In genomic region chrX:85994787-85995186, GRCh38 we compare ENCODE assay signal across 16 cellular contexts. TPM values are rescaled to one million over a fixed set of nuclear protein-coding genes. Genes with fewer than 3 reads are reported as not detected.
DNase-seq lines count a peak whose midpoint lies in the region; ATAC-seq and TF ChIP-seq lines count a peak whose summit lies in the region.
"Had no signal": no experiment of that assay in that cellular context is flagged by ENCODE, and none has a peak within 500 bp of the region (broad histone marks: within the 10 kb centered on the region; RNA-seq: fewer than 3 reads in every experiment).

No MANE protein-coding gene starts in this region.

- no peak overlapping the region for H3K9ac ChIP-seq in endodermal cell (ENCODE audit: extremely low read depth, low read length, poor library complexity, severe bottlenecking)
- H3K9ac ChIP-seq: BLaER1 had no signal

- H3K36me3 ChIP-seq in endodermal cell (ENCODE audit: control insufficient read depth, insufficient read depth, low read length) = peaks cover 15% of the 10 kb centered on the region
- H3K36me3 ChIP-seq in esophagus squamous epithelium = no peaks in the 10 kb centered on the region
- H3K36me3 ChIP-seq: BLaER1 had no signal

- no peaks in the 10 kb centered on the region for H3K27me3 ChIP-seq in endodermal cell (ENCODE audit: control insufficient read depth, insufficient read depth, low read length, poor library complexity, severe bottlenecking)
- no peaks in the 10 kb centered on the region for H3K27me3 ChIP-seq in esophagus squamous epithelium

- H3K4me3 Mint-ChIP-seq in activated naive CD4-positive, alpha-beta T cell treated with anti-CD3 and anti-CD28 coated beads, Interleukin-2, amount 50 U/mL, for 24 hours = no peak overlapping the region
- no peak overlapping the region for H3K4me3 Mint-ChIP-seq in endodermal cell
- H3K4me3 Mint-ChIP-seq: CD4-positive, alpha-beta memory T cell had no signal

- H3K4me1 Mint-ChIP-seq in activated naive CD4-positive, alpha-beta T cell treated with anti-CD3 and anti-CD28 coated beads, Interleukin-2, amount 50 U/mL, for 24 hours = peaks cover 27% of the 10 kb centered on the region
- H3K4me1 Mint-ChIP-seq in endodermal cell = peaks cover 57% of the 10 kb centered on the region

- H3K27ac Mint-ChIP-seq in activated naive CD4-positive, alpha-beta T cell treated with anti-CD3 and anti-CD28 coated beads, Interleukin-2, amount 50 U/mL, for 24 hours = peak overlapping the region; percentile 77
- peak overlapping the region; percentile 2 for H3K27ac Mint-ChIP-seq in endodermal cell
- H3K27ac Mint-ChIP-seq: CD4-positive, alpha-beta memory T cell had no signal

- intact Hi-C loops in esophagus squamous epithelium (cut with DNase I) (no loop called here), lower leg skin (cut with DNase I; ENCODE audit: low total_unique reads) (loop anchor here (5.0 kb wide), 1 partner anchor 1822 kb away; no protein-coding TSS in a partner anchor)

- H3K36me3 Mint-ChIP-seq in activated naive CD4-positive, alpha-beta T cell treated with anti-CD3 and anti-CD28 coated beads, Interleukin-2, amount 50 U/mL, for 24 hours = no peaks in the 10 kb centered on the region
- H3K36me3 Mint-ChIP-seq in endodermal cell (ENCODE audit: low read depth) = peaks cover 11% of the 10 kb centered on the region
- H3K36me3 Mint-ChIP-seq: CD4-positive, alpha-beta memory T cell had no signal

- peak; percentile 57 for ATAC-seq in left lobe of liver
- ATAC-seq in GM21526 (IDR thresholded peaks at IDR 0.05; ENCODE audit: low FRiP score, unreplicated experiment) = no peak
- ATAC-seq: K562 had no signal

- H3K9me3 ChIP-seq in endodermal cell (ENCODE audit: control insufficient read depth, low read length) = peaks cover 5% of the 10 kb centered on the region
- H3K9me3 ChIP-seq in esophagus squamous epithelium = no peaks in the 10 kb centered on the region

- WGBS in endodermal cell (ENCODE audit: insufficient coverage in 1 of 2, insufficient read length in 1 of 2), 2 experiments = no CpG with 5 or more reads among the region's 1 CpG
- 48 to 100% methylated on average over 1 of the region's 1 CpG for WGBS in esophagus squamous epithelium, 2 donors
- 51 to 75% methylated on average over 1 of the region's 1 CpG for WGBS in lower leg skin, 2 donors

- H3K9me3 Mint-ChIP-seq in activated naive CD4-positive, alpha-beta T cell treated with anti-CD3 and anti-CD28 coated beads, Interleukin-2, amount 50 U/mL, for 24 hours = no peaks in the 10 kb centered on the region
- peaks cover 6% of the 10 kb centered on the region for H3K9me3 Mint-ChIP-seq in endodermal cell
- H3K9me3 Mint-ChIP-seq: CD4-positive, alpha-beta memory T cell; HFFc6 had no signal

- DNase-seq in activated naive CD4-positive, alpha-beta T cell treated with anti-CD3 and anti-CD28 coated beads, Interleukin-2, amount 50 U/mL, for 16 hours = no peak
- DNase-seq in endodermal cell = no peak
- DNase-seq in left lobe of liver (ENCODE audit: low spot score) = no peak
- DNase-seq in esophagus squamous epithelium (lab: John Stamatoyannopoulos, UW) = no peak
- no peak for DNase-seq in lower leg skin (ENCODE audit: low spot score in 2 of 2)
- DNase-seq: CD4-positive, alpha-beta memory T cell; H7; HFFc6; NCI-H1105; NCI-H510A; NCI-H774; SHP77 had no signal

- TF ChIP-seq CTCF in endodermal cell (conservative IDR thresholded peaks at IDR 0.05) = no peak
- no peak for TF ChIP-seq CTCF in esophagus squamous epithelium (IDR thresholded peaks at IDR 0.05)
- TF ChIP-seq CTCF in lower leg skin (IDR thresholded peaks at IDR 0.05) = no peak

- no peak for TF ChIP-seq POLR2A in esophagus squamous epithelium (IDR thresholded peaks at IDR 0.05)
- TF ChIP-seq POLR2A in lower leg skin (IDR thresholded peaks at IDR 0.05) = no peak

- H3K4me1 ChIP-seq in endodermal cell (ENCODE audit: control insufficient read depth, insufficient read depth, low read length) (peaks cover 11% of the 10 kb centered on the region), esophagus squamous epithelium (peaks cover 0 to 15% (median 0%) of the 10 kb centered on the region in 3 donors)
- H3K4me1 ChIP-seq: BLaER1 had no signal

- no peak overlapping the region for H3K27ac ChIP-seq in endodermal cell (ENCODE audit: low read depth, low read length)
- no peak overlapping the region for H3K27ac ChIP-seq in esophagus squamous epithelium
- H3K27ac ChIP-seq: BLaER1 had no signal

- H3K27me3 Mint-ChIP-seq in activated naive CD4-positive, alpha-beta T cell treated with anti-CD3 and anti-CD28 coated beads, Interleukin-2, amount 50 U/mL, for 24 hours = no peaks in the 10 kb centered on the region
- H3K27me3 Mint-ChIP-seq in endodermal cell (ENCODE audit: insufficient read depth) = no peaks in the 10 kb centered on the region
- H3K27me3 Mint-ChIP-seq: CD4-positive, alpha-beta memory T cell had no signal

- H3K4me3 ChIP-seq in endodermal cell (ENCODE audit: low read length) (peak overlapping the region; percentile 29), esophagus squamous epithelium (no peak overlapping the region), lower leg skin (ENCODE audit: low read depth, poor library complexity, severe bottlenecking) (no peak overlapping the region)
- H3K4me3 ChIP-seq: BLaER1, K562 had no signal

RNA-seq across cellular contexts. Expression of gene CHM, which starts 52.6 kb away (rescaled TPM):
- total RNA-seq in endodermal cell (10 to 100 TPM; 26.0 to 52.8 TPM), left lobe of liver (6.1 TPM), esophagus squamous epithelium (10 to 100 TPM in 3 of 4 donors, 1 to 10 TPM in 1; 7.0 to 13.4 (median 12.7) TPM), lower leg skin (10 to 100 TPM in 3 of 4 donors, 1 to 10 TPM in 1; 9.7 to 15.1 (median 12.7) TPM)
- 13.2 TPM for polyA plus RNA-seq in endodermal cell (2013, experiment 1 of 2)
- polyA plus RNA-seq in endodermal cell (2013, experiment 2 of 2) = 16.1 TPM
